ENCODE assay signal across 1 cellular context in the genomic region with DNA sequence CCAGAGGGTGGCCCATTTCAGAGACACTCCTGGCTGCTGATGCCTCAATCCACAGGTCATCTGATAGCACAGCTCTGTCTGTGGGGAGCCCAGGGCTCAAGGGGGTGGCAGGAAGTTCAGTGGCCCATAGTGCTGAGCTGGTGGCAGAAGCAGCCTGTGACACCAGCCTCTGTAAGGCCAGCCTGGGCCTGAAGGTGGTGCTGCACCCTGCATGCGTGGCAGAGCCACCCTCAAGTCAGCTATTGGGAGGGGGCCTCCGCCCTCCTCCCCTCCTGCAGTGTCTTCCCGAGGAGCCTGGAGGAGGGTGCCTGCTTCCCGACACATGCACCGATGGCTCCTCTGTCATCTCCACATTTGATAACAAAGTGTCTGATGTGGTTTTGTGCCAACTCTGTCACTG.
TF ChIP-seq lines count a peak whose summit lies in the region.

No MANE protein-coding gene starts in this region.

TF ChIP-seq in SK-N-SH treated with all-trans-retinoic acid at 6 μM for 48 hours, 23 proteins besides CTCF, POLR2A, EP300 and RAD21 (continued from another document):
- TF ChIP-seq PATZ1 (CRISPR knock-in tag; IDR thresholded peaks at IDR 0.05; ENCODE audit: borderline replicate concordance) (no peak), ZFP30 (CRISPR knock-in tag; IDR thresholded peaks at IDR 0.05) (no peak), ZNF70 (CRISPR knock-in tag; IDR thresholded peaks at IDR 0.05) (no peak), OSR1 (CRISPR knock-in tag; IDR thresholded peaks at IDR 0.05) (no peak)
